ENCODE assay signal across 1 cellular context in genomic region chr1:188425687-188426086, GRCh38.
TF ChIP-seq lines count a peak whose summit lies in the region.

No MANE protein-coding gene starts in this region.

TF ChIP-seq in HepG2, 621 proteins besides CTCF, POLR2A, EP300 and RAD21 (continued from another document):
- TF ChIP-seq PREB (CRISPR knock-in tag; IDR thresholded peaks at IDR 0.05) (no peak), ZNF790 (CRISPR knock-in tag; IDR thresholded peaks at IDR 0.05; ENCODE audit: borderline replicate concordance) (no peak), NCOA1 (CRISPR knock-in tag; IDR thresholded peaks at IDR 0.05) (no peak), ZBTB44 (CRISPR knock-in tag; IDR thresholded peaks at IDR 0.05) (no peak), ZSCAN9 (CRISPR knock-in tag; IDR thresholded peaks at IDR 0.05; ENCODE audit: borderline replicate concordance) (no peak)
